Comparison of ENCODE assay signal across 26 cellular contexts in the genomic region with DNA sequence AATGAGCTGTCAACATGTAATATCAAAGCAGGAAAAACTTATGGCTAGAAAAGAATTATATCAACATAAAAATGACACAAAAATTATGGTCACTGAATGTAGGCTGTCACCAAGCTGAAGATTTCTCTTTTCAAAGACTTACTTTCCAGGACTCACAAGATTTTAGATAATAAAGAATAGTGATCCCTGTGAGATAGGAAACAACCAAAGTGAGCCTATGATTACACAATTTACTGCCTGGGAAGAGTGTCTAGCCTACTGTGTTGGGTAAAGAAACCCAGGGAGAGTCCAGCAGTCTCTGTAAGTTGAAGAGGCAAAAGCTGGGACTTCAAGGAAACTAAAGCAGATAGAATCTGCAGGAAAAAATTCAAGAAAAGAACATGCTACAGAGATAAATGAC. TPM values are rescaled to one million over a fixed set of nuclear protein-coding genes. Genes with fewer than 3 reads are reported as not detected.
"Had no signal": no experiment of that assay in that cellular context is flagged by ENCODE, and none has a peak within 500 bp of the region (broad histone marks: within the 10 kb centered on the region; RNA-seq: fewer than 3 reads in every experiment).

No MANE protein-coding gene starts in this region.

- H3K4me3 Mint-ChIP-seq: activated CD4-positive, alpha-beta T cell treated with anti-CD3 and anti-CD28 coated beads for 36 hours; activated naive CD8-positive, alpha-beta T cell; activated T-cell treated with anti-CD3 and anti-CD28 coated beads, Interleukin-2, amount 50 U/mL, for 4 hours; central memory CD8-positive, alpha-beta T cell; effector memory CD8-positive, alpha-beta T cell; WTC11 had no signal

- H3K9me3 Mint-ChIP-seq: activated T-cell treated with anti-CD3 and anti-CD28 coated beads, Interleukin-2, amount 50 U/mL, for 4 hours; activated T-helper 2 cell treated with anti-CD3 and anti-CD28 coated beads, Interferon-gamma antibody, Interleukin-2, Interleukin-4, amounts not matched to agents 10 μg/mL and 5 μg/mL and 100 μg/mL, durations not matched to agents 14 hours and 24 hours and 36 hours; central memory CD8-positive, alpha-beta T cell; effector memory CD8-positive, alpha-beta T cell; WTC11 had no signal

- ATAC-seq: activated CD4-positive, alpha-beta T cell treated with anti-CD3 and anti-CD28 coated beads for 36 hours; activated T-cell treated with anti-CD3 and anti-CD28 coated beads, Interleukin-2, amount 50 U/mL, for 4 hours; effector memory CD8-positive, alpha-beta T cell; esophagus mucosa; gastrocnemius medialis; upper lobe of right lung; WTC11 had no signal

- DNase-seq: activated CD4-positive, alpha-beta T cell treated with anti-CD3 and anti-CD28 coated beads for 36 hours; activated CD4-positive, alpha-beta T cell treated with anti-CD3 and anti-CD28 coated beads, Interleukin-2, amount 50 U/mL, for 4 hours; activated CD8-positive, alpha-beta memory T cell treated with anti-CD3 and anti-CD28 coated beads, Interleukin-2, amount 50 U/mL, for 48 hours; activated naive CD4-positive, alpha-beta T cell; activated T-cell treated with anti-CD3 and anti-CD28 coated beads, Interleukin-2, amount 50 U/mL, for 4 hours; amniotic stem cell; dorsolateral prefrontal cortex; effector memory CD8-positive, alpha-beta T cell; gastrocnemius medialis; hippocampal formation; left ventricle myocardium inferior; nucleus accumbens; posterior cingulate gyrus; retina; sigmoid colon; stimulated activated CD4-positive, alpha-beta T cell treated with anti-CD3 and anti-CD28 coated beads, Interleukin-15, amount 100 ng/mL, for 24 hours; stimulated activated CD8-positive, alpha-beta memory T cell treated with anti-CD3 and anti-CD28 coated beads, Interleukin-4, amount 100 ng/mL, for 48 hours; stimulated activated naive CD4-positive, alpha-beta T cell; upper lobe of right lung had no signal

- H3K36me3 Mint-ChIP-seq: WTC11 had no signal

- H3K27ac Mint-ChIP-seq: activated CD4-positive, alpha-beta T cell treated with anti-CD3 and anti-CD28 coated beads for 36 hours; activated naive CD8-positive, alpha-beta T cell; activated T-helper 2 cell treated with anti-CD3 and anti-CD28 coated beads, Interferon-gamma antibody, Interleukin-2, Interleukin-4, amounts not matched to agents 10 μg/mL and 5 μg/mL and 100 μg/mL, durations not matched to agents 14 hours and 24 hours and 36 hours; WTC11 had no signal

- H3K27me3 Mint-ChIP-seq: activated CD4-positive, alpha-beta T cell treated with anti-CD3 and anti-CD28 coated beads for 36 hours; activated naive CD8-positive, alpha-beta T cell; central memory CD8-positive, alpha-beta T cell; effector memory CD8-positive, alpha-beta T cell had no signal

RNA-seq across cellular contexts. Expression of a gene that starts 20.2 kb away (rescaled TPM):
- total RNA-seq: endothelial cell of umbilical vein, lung microvascular endothelial cell had no signal
